ENCODE assay signal across 11 cellular contexts in the genomic region with DNA sequence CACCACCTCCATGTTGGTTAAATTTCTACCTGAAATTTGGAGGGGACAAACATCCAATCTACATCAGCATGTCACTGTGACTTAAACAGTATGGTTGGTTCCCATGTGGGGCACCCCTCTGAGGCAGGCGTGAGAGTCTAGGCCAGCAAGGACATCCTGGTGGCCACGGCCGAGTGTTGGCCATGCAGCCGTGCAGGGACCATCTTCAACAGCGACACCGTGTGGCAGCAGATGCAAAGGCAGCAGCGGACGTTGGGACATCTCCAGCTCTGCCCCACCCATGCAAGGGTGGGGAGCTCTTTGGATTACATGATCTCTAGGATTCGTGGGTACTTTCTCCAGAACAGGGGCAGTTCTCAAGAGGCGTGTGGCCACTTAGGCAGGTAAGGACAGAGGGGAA. TPM values are rescaled to one million over a fixed set of nuclear protein-coding genes. Genes with fewer than 3 reads are reported as not detected.
DNase-seq lines count a peak whose midpoint lies in the region; ATAC-seq and TF ChIP-seq lines count a peak whose summit lies in the region.
"Had no signal": no experiment of that assay in that cellular context is flagged by ENCODE, and none has a peak within 500 bp of the region (broad histone marks: within the 10 kb centered on the region; RNA-seq: fewer than 3 reads in every experiment).

No MANE protein-coding gene starts in this region.

- H3K27ac ChIP-seq in MM.1S (ENCODE audit: low read length): no peak overlapping the region
- H3K27ac ChIP-seq: prostate gland had no signal

- peaks cover 18% of the 10 kb centered on the region for H3K9me3 Mint-ChIP-seq in activated naive CD4-positive, alpha-beta T cell treated with anti-CD3 and anti-CD28 coated beads, Interleukin-2, amount 10 ng/mL, durations not matched to agents 7 days and 5 days

- H3K9me2 ChIP-seq in MM.1S (replicated peaks; ENCODE audit: insufficient read depth, low read length): no peaks in the 10 kb centered on the region

- H3K36me3 ChIP-seq in MM.1S (replicated peaks; ENCODE audit: insufficient read depth, low read length): no peaks in the 10 kb centered on the region
- H3K36me3 ChIP-seq: prostate gland had no signal

- no peak overlapping the region for H3K27ac Mint-ChIP-seq in activated naive CD4-positive, alpha-beta T cell treated with anti-CD3 and anti-CD28 coated beads, Interleukin-2, amount 10 ng/mL, durations not matched to agents 7 days and 5 days

- no peak overlapping the region for H3K4me3 Mint-ChIP-seq in activated naive CD4-positive, alpha-beta T cell treated with anti-CD3 and anti-CD28 coated beads, Interleukin-2, amount 10 ng/mL, durations not matched to agents 7 days and 5 days

- peaks cover 19% of the 10 kb centered on the region for H3K4me1 Mint-ChIP-seq in activated naive CD4-positive, alpha-beta T cell treated with anti-CD3 and anti-CD28 coated beads, Interleukin-2, amount 10 ng/mL, durations not matched to agents 7 days and 5 days

- no peak overlapping the region for H3K9ac ChIP-seq in MM.1S (ENCODE audit: low read length)

- H3K27me3 ChIP-seq in MM.1S (replicated peaks; ENCODE audit: insufficient read depth, low read length): peaks cover 12% of the 10 kb centered on the region
- H3K27me3 ChIP-seq: BLaER1 had no signal

- intact Hi-C loops in left colon (cut with DNase I, micrococcal nuclease): no loop called here

- no peaks in the 10 kb centered on the region for H3K79me2 ChIP-seq in MM.1S (ENCODE audit: low read length)

- CTCF ChIA-PET in activated naive CD4-positive, alpha-beta T cell treated with anti-CD3 and anti-CD28 coated beads, Interleukin-2, amount 10 ng/mL, durations not matched to agents 7 days and 5 days (lab: Charles Lee): interaction anchor here (0.9 kb wide), 1 partner anchor 40 kb away, joined by 4 read pairs; no protein-coding TSS in a partner anchor

- no peak overlapping the region for H3K4me2 ChIP-seq in MM.1S (ENCODE audit: low read depth, low read length)

- peaks cover 8% of the 10 kb centered on the region for H3K27me3 Mint-ChIP-seq in activated naive CD4-positive, alpha-beta T cell treated with anti-CD3 and anti-CD28 coated beads, Interleukin-2, amount 10 ng/mL, durations not matched to agents 7 days and 5 days

- H3K36me3 Mint-ChIP-seq in activated naive CD4-positive, alpha-beta T cell treated with anti-CD3 and anti-CD28 coated beads, Interleukin-2, amount 10 ng/mL, durations not matched to agents 7 days and 5 days: peaks cover 4% of the 10 kb centered on the region

- peak; percentile 46 for DNase-seq in activated naive CD4-positive, alpha-beta T cell treated with anti-CD3 and anti-CD28 coated beads, Interleukin-2, amount 10 ng/mL, durations not matched to agents 7 days and 5 days
- no peak for DNase-seq in activated naive CD4-positive, alpha-beta T cell (lab: John Stamatoyannopoulos, UW)
- no peak for DNase-seq in MM.1S
- DNase-seq in dermis blood vessel endothelial cell: peak; percentile 14
- DNase-seq in retinal pigment epithelial cell (ENCODE audit: low read depth): no peak
- no peak for DNase-seq in left colon
- DNase-seq in G401 (ENCODE audit: low spot score): no peak
- DNase-seq in OCI-M2 (lab: John Stamatoyannopoulos, UW; ENCODE audit: unreplicated experiment): no peak
- DNase-seq: SIG-M5 had no signal

- no peaks in the 10 kb centered on the region for H3K4me1 ChIP-seq in MM.1S (ENCODE audit: low read length)
- H3K4me1 ChIP-seq: prostate gland had no signal

- no peak overlapping the region for H3K4me3 ChIP-seq in MM.1S (ENCODE audit: low read length)
- H3K4me3 ChIP-seq in retinal pigment epithelial cell (ENCODE audit: low read length): no peak overlapping the region
- H3K4me3 ChIP-seq: prostate gland had no signal

- no peaks in the 10 kb centered on the region for H3K9me3 ChIP-seq in MM.1S (replicated peaks; ENCODE audit: insufficient read depth, low read length)
- H3K9me3 ChIP-seq: prostate gland had no signal

- H2AFZ ChIP-seq in MM.1S (ENCODE audit: low read length): no peak overlapping the region

- no peaks in the 10 kb centered on the region for H4K20me1 ChIP-seq in MM.1S (ENCODE audit: insufficient read depth, low read length)
- H4K20me1 ChIP-seq: BLaER1 had no signal

- peak; percentile 21 for TF ChIP-seq CTCF in MM.1S (IDR thresholded peaks at IDR 0.05; ENCODE audit: low read length)
- peak; percentile 41 for TF ChIP-seq CTCF in retinal pigment epithelial cell (conservative IDR thresholded peaks at IDR 0.05; ENCODE audit: low read depth, low read length)

- in situ Hi-C loops in G401 (cut with HindIII; ENCODE audit: low sequenced_read_pairs): no loop called here

- ATAC-seq in left colon: no peak

- H3F3A ChIP-seq in MM.1S (ENCODE audit: insufficient read depth, low read length): no peaks in the 10 kb centered on the region

RNA-seq across cellular contexts. Expression of gene NOC4L, which starts 49.8 kb away (rescaled TPM):
- total RNA-seq in dermis blood vessel endothelial cell (12.1 and 18.3 TPM in 2 replicates), left colon (10 to 100 TPM; 13.3 to 19.9 TPM)
- total RNA-seq in G401 (2014; rRNA removed; shearing (Covaris generic)): 40.0 and 44.1 TPM in 2 replicates

RNA-seq across cellular contexts. Expression of gene DDX51, which starts 49.9 kb away (rescaled TPM):
- total RNA-seq in dermis blood vessel endothelial cell (6.8 and 7.5 TPM in 2 replicates), left colon (10 to 100 TPM; 15.2 to 16.7 TPM)
- 24.9 and 28.9 TPM in 2 replicates for total RNA-seq in G401 (2014; rRNA removed; shearing (Covaris generic))

Comparison
In these comparisons a context has a peak if more than half of its experiments do, and no peak if none do; other contexts are left out.
1. DNase-seq: peak in activated naive CD4-positive, alpha-beta T cell treated with anti-CD3 and anti-CD28 coated beads, Interleukin-2, amount 10 ng/mL, durations not matched to agents 7 days and 5 days (single experiment) and dermis blood vessel endothelial cell (single experiment); none in activated naive CD4-positive, alpha-beta T cell (0 of 4), MM.1S (single experiment), retinal pigment epithelial cell (single experiment), left colon (0 of 2), G401 (single experiment) and OCI-M2 (single experiment).